In the genomic region with DNA sequence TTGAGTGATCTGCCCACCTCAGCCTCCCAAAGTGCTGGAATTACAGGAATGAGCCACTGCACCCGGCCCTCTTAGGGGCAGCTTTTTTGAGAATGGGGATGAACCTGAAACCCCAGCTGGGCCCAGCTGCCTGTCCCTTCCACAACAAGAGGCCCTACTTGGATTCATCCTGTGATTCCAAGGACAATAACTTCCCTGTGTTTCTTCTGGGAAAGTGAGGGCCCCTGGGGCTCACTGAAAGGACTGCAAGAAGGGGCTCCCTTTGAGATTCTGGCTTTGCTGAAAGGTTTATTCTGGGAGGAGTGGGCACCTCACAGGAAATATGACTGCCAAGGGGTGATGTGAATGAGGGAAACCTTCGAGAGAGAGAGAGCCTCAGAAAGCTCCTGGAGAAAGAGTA, we compare ENCODE assay signal across 16 cellular contexts. TPM values are rescaled to one million over a fixed set of nuclear protein-coding genes. Genes with fewer than 3 reads are reported as not detected.
DNase-seq lines count a peak whose midpoint lies in the region; ATAC-seq, FAIRE-seq and TF ChIP-seq lines count a peak whose summit lies in the region.
"Had no signal": no experiment of that assay in that cellular context is flagged by ENCODE, and none has a peak within 500 bp of the region (broad histone marks: within the 10 kb centered on the region; RNA-seq: fewer than 3 reads in every experiment).

No MANE protein-coding gene starts in this region.

- no peaks in the 10 kb centered on the region for H3K27me3 ChIP-seq in BLaER1 treated with 17β-estradiol and CSF1 and Interleukin-3, amounts not matched to agents 10 nM and 100 nM
- H3K27me3 ChIP-seq in WERI-Rb-1 (ENCODE audit: insufficient read depth, low read depth, severe bottlenecking) = no peaks in the 10 kb centered on the region

- no peak overlapping the region for H3K27ac ChIP-seq in BLaER1 treated with 17β-estradiol and CSF1 and Interleukin-3, amounts not matched to agents 10 nM and 100 nM
- H3K27ac ChIP-seq in WERI-Rb-1 (no peak overlapping the region), kidney (ENCODE audit: low read depth in 2 of 2, low read length in 2 of 2) (no peak overlapping the region)
- H3K27ac ChIP-seq: C4-2B, HL-60 had no signal

- peak; percentile 4 for DNase-seq in activated CD8-positive, alpha-beta memory T cell treated with anti-CD3 and anti-CD28 coated beads, Interleukin-2, amount 10 ng/mL, durations not matched to agents 7 days and 5 days
- no peak for DNase-seq in activated CD8-positive, alpha-beta memory T cell treated with anti-CD3 and anti-CD28 coated beads, Interleukin-2, amount 50 U/mL, for 4 hours
- DNase-seq in WERI-Rb-1 (peak; percentile 6), mesenteric fat pad (ENCODE audit: low spot score) (peak; percentile 26), kidney (no peak), NCI-H524 treated with DMSO at 0.1 percent for 48 hours (lab: John Stamatoyannopoulos, UW) (no peak), NCI-H82 (lab: John Stamatoyannopoulos, UW) (no peak)
- DNase-seq: NCI-H1436 treated with DMSO at 0.1 percent for 48 hours, NCI-H2081 treated with DMSO at 0.1 percent for 48 hours, NCI-H2227 treated with DMSO at 0.1 percent for 48 hours, NCI-H69, PC-3 had no signal

- CTCF ChIA-PET in activated CD8-positive, alpha-beta memory T cell treated with anti-CD3 and anti-CD28 coated beads, Interleukin-2, amount 10 ng/mL, durations not matched to agents 7 days and 5 days (lab: Charles Lee) = interaction anchor here (1.2 kb wide), 1 partner anchor 60 kb away, joined by 3 read pairs; no protein-coding TSS in a partner anchor

- H3K9me3 Mint-ChIP-seq in activated CD8-positive, alpha-beta memory T cell treated with anti-CD3 and anti-CD28 coated beads, Interleukin-2, amount 10 ng/mL, durations not matched to agents 7 days and 5 days (ENCODE audit: low read depth) = no peaks in the 10 kb centered on the region

- peaks cover 19 to 25% (median 22%) of the 10 kb centered on the region in 11 experiments for H3K9me3 ChIP-seq in BLaER1 treated with 17β-estradiol and CSF1 and Interleukin-3, amounts not matched to agents 10 nM and 100 nM (replicated peaks in 1 of 11)
- H3K9me3 ChIP-seq in WERI-Rb-1 (ENCODE audit: severe bottlenecking) = peaks cover 13% of the 10 kb centered on the region
- peaks cover 6 to 12% of the 10 kb centered on the region in 2 donors for H3K9me3 ChIP-seq in kidney (ENCODE audit: control insufficient read depth in 1 of 2, low read length in 2 of 2)

- H3K4me2 ChIP-seq in BLaER1 treated with 17β-estradiol and CSF1 and Interleukin-3, amounts not matched to agents 10 nM and 100 nM = peak overlapping the region in 7 of 11 experiments; percentile 65 to 84 (median 73); a peak in 14 of 22 replicates

- TF ChIP-seq CTCF in WERI-Rb-1 (IDR thresholded peaks at IDR 0.05; ENCODE audit: low read depth, low read length) (no peak), kidney (IDR thresholded peaks at IDR 0.05; ENCODE audit: borderline replicate concordance, extremely low read depth, insufficient read depth) (no peak)

- no peak overlapping the region for H3K4me3 ChIP-seq in BLaER1 treated with 17β-estradiol and CSF1 and Interleukin-3, amounts not matched to agents 10 nM and 100 nM
- no peak overlapping the region for H3K4me3 ChIP-seq in WERI-Rb-1 (ENCODE audit: low read depth, low read length)
- no peak overlapping the region for H3K4me3 ChIP-seq in kidney (ENCODE audit: low read length in 2 of 2)

- no peak overlapping the region for H3K4me3 Mint-ChIP-seq in activated CD8-positive, alpha-beta memory T cell treated with anti-CD3 and anti-CD28 coated beads, Interleukin-2, amount 10 ng/mL, durations not matched to agents 7 days and 5 days

- no peaks in the 10 kb centered on the region for H3K4me1 Mint-ChIP-seq in activated CD8-positive, alpha-beta memory T cell treated with anti-CD3 and anti-CD28 coated beads, Interleukin-2, amount 10 ng/mL, durations not matched to agents 7 days and 5 days

- intact Hi-C loops in kidney (cut with DNase I) = no loop called here

- no peak for FAIRE-seq in kidney (lab: Jason Lieb, UNC)
- FAIRE-seq: GM12891 had no signal

- H4K20me1 ChIP-seq in BLaER1 treated with 17β-estradiol and CSF1 and Interleukin-3, amounts not matched to agents 10 nM and 100 nM = no peaks in the 10 kb centered on the region

- peaks cover 0 to 52% (median 25%) of the 10 kb centered on the region in 10 experiments; a peak in 17 of 20 replicates for H3K4me1 ChIP-seq in BLaER1 treated with 17β-estradiol and CSF1 and Interleukin-3, amounts not matched to agents 10 nM and 100 nM
- H3K4me1 ChIP-seq in kidney (ENCODE audit: control insufficient read depth in 1 of 2, insufficient read depth in 1 of 2, low read depth in 1 of 2, low read length in 2 of 2) = no peaks in the 10 kb centered on the region

- no peak for ATAC-seq in activated CD8-positive, alpha-beta memory T cell treated with anti-CD3 and anti-CD28 coated beads, Interleukin-2, amount 10 ng/mL, durations not matched to agents 7 days and 5 days
- ATAC-seq: PC-3 had no signal

- no peaks in the 10 kb centered on the region for H3K36me3 ChIP-seq in BLaER1 treated with 17β-estradiol and CSF1 and Interleukin-3, amounts not matched to agents 10 nM and 100 nM
- H3K36me3 ChIP-seq in WERI-Rb-1 = no peaks in the 10 kb centered on the region
- no peaks in the 10 kb centered on the region for H3K36me3 ChIP-seq in kidney (ENCODE audit: control insufficient read depth in 1 of 2, insufficient read depth in 2 of 2, low read length in 2 of 2)

- no peaks in the 10 kb centered on the region for H3K36me3 Mint-ChIP-seq in activated CD8-positive, alpha-beta memory T cell treated with anti-CD3 and anti-CD28 coated beads, Interleukin-2, amount 10 ng/mL, durations not matched to agents 7 days and 5 days

- H3K27ac Mint-ChIP-seq in activated CD8-positive, alpha-beta memory T cell treated with anti-CD3 and anti-CD28 coated beads, Interleukin-2, amount 10 ng/mL, durations not matched to agents 7 days and 5 days = no peak overlapping the region

- H3K9ac ChIP-seq in BLaER1 treated with 17β-estradiol and CSF1 and Interleukin-3, amounts not matched to agents 10 nM and 100 nM = no peak overlapping the region
- H3K9ac ChIP-seq in kidney (ENCODE audit: low read length in 2 of 2) = no peak overlapping the region

- peaks cover 18% of the 10 kb centered on the region for H3K27me3 Mint-ChIP-seq in activated CD8-positive, alpha-beta memory T cell treated with anti-CD3 and anti-CD28 coated beads, Interleukin-2, amount 10 ng/mL, durations not matched to agents 7 days and 5 days

RNA-seq across cellular contexts. Expression of a gene that starts 12.3 kb away (rescaled TPM):
- under 1 TPM in 1 of 2 experiments, not detected in 1; 0.12 TPM for total RNA-seq in activated CD8-positive, alpha-beta memory T cell treated with anti-CD3 and anti-CD28 coated beads, Interleukin-2, amount 10 ng/mL, durations not matched to agents 7 days and 5 days
- 18.3 TPM for total RNA-seq in mesenteric fat pad
- 5.7 TPM for total RNA-seq in kidney
- polyA plus RNA-seq in kidney (ENCODE audit: insufficient read depth, low read depth, low replicate concordance) = 3.7 TPM

Comparison
In these comparisons a context has a peak if more than half of its experiments do, and no peak if none do; other contexts are left out.
1. DNase-seq: peak in activated CD8-positive, alpha-beta memory T cell treated with anti-CD3 and anti-CD28 coated beads, Interleukin-2, amount 10 ng/mL, durations not matched to agents 7 days and 5 days (single experiment), WERI-Rb-1 (single experiment) and mesenteric fat pad (single experiment); none in activated CD8-positive, alpha-beta memory T cell treated with anti-CD3 and anti-CD28 coated beads, Interleukin-2, amount 50 U/mL, for 4 hours (single experiment), kidney (single experiment), NCI-H524 treated with DMSO at 0.1 percent for 48 hours (single experiment) and NCI-H82 (single experiment).